ENCODE assay signal across 8 cellular contexts in genomic region chr10:17206210-17206709, GRCh38. TPM values are rescaled to one million over a fixed set of nuclear protein-coding genes. Genes with fewer than 3 reads are reported as not detected.
DNase-seq lines count a peak whose midpoint lies in the region; ATAC-seq and TF ChIP-seq lines count a peak whose summit lies in the region.

No MANE protein-coding gene starts in this region.

- H3K4me1 Mint-ChIP-seq in stimulated activated naive B cell treated with anti-CD40 and anti-IgM and Interleukin-4, amounts not matched to agents 10 μg/mL and 1 μg/mL and 100 μg/mL, for 72 hours: peaks cover 15 to 25% of the 10 kb centered on the region in 2 donors

- H3K9me3 Mint-ChIP-seq in stimulated activated naive B cell treated with anti-CD40 and anti-IgM and Interleukin-4, amounts not matched to agents 10 μg/mL and 1 μg/mL and 100 μg/mL, for 72 hours: no peaks in the 10 kb centered on the region

- no peak for TF ChIP-seq CTCF in RWPE1 (conservative IDR thresholded peaks at IDR 0.05; ENCODE audit: low read depth)

- H3K27ac Mint-ChIP-seq in stimulated activated naive B cell treated with anti-CD40 and anti-IgM and Interleukin-4, amounts not matched to agents 10 μg/mL and 1 μg/mL and 100 μg/mL, for 72 hours: peak overlapping the region; percentile 91

- no peak overlapping the region for H3K27ac ChIP-seq in RWPE1

- H3K36me3 Mint-ChIP-seq in stimulated activated naive B cell treated with anti-CD40 and anti-IgM and Interleukin-4, amounts not matched to agents 10 μg/mL and 1 μg/mL and 100 μg/mL, for 72 hours: no peaks in the 10 kb centered on the region

- DNase-seq in EL (peak; percentile 88), RWPE1 (ENCODE audit: low spot score) (peak; percentile 30), cerebellar cortex (ENCODE audit: low spot score) (peak; percentile 30), mucosa of gallbladder (ENCODE audit: low spot score) (no peak), GOT3 (lab: John Stamatoyannopoulos, UW) (no peak)
- peak; percentile 40 for DNase-seq in stimulated activated naive B cell treated with anti-CD40 and anti-IgM and Interleukin-4, amounts not matched to agents 10 μg/mL and 1 μg/mL and 100 μg/mL, for 72 hours
- DNase-seq in stimulated activated CD8-positive, alpha-beta memory T cell treated with anti-CD3 and anti-CD28 coated beads, Interleukin-4, amount 100 ng/mL, for 48 hours: no peak

- H3K27me3 Mint-ChIP-seq in stimulated activated naive B cell treated with anti-CD40 and anti-IgM and Interleukin-4, amounts not matched to agents 10 μg/mL and 1 μg/mL and 100 μg/mL, for 72 hours: no peaks in the 10 kb centered on the region

- ATAC-seq in HG02571 (IDR thresholded peaks at IDR 0.05; ENCODE audit: unreplicated experiment): peak; percentile 25
- ATAC-seq in stimulated activated naive B cell treated with anti-CD40 and anti-IgM and Interleukin-4, amounts not matched to agents 10 μg/mL and 1 μg/mL and 100 μg/mL, for 72 hours (replicated peaks): peak; percentile 79

- H3K4me3 Mint-ChIP-seq in stimulated activated naive B cell treated with anti-CD40 and anti-IgM and Interleukin-4, amounts not matched to agents 10 μg/mL and 1 μg/mL and 100 μg/mL, for 72 hours: peak overlapping the region; percentile 21 to 32

- POLR2A ChIA-PET in RWPE1 (lab: Yijun Ruan, JAX; ENCODE audit: low non-redundant PET): no interaction called here

- CTCF ChIA-PET in RWPE1 (lab: Yijun Ruan, JAX): interaction anchor here (0.9 kb wide), 2 partner anchors 23 to 107 kb away, joined by 3 to 4 read pairs; no protein-coding TSS in a partner anchor

RNA-seq across cellular contexts. Expression of gene TRDMT1, which starts 4.8 kb away (rescaled TPM):
- total RNA-seq in mucosa of gallbladder: 6.0 TPM

RNA-seq across cellular contexts. Expression of gene VIM, which starts 21.8 kb away (rescaled TPM):
- total RNA-seq in mucosa of gallbladder: 477 TPM

Comparison
In these comparisons a context has a peak if more than half of its experiments do, and no peak if none do; other contexts are left out.
1. DNase-seq: peak in EL (single experiment), RWPE1 (single experiment), cerebellar cortex (single experiment) and stimulated activated naive B cell treated with anti-CD40 and anti-IgM and Interleukin-4, amounts not matched to agents 10 μg/mL and 1 μg/mL and 100 μg/mL, for 72 hours (single experiment); none in mucosa of gallbladder (single experiment), stimulated activated CD8-positive, alpha-beta memory T cell treated with anti-CD3 and anti-CD28 coated beads, Interleukin-4, amount 100 ng/mL, for 48 hours (single experiment) and GOT3 (single experiment).